ENCODE assay signal across 1 cellular context in genomic region chr11:67791598-67792170, GRCh38.
A peak's percentile ranks its signal among the peaks of the same experiment; 100 is the strongest.
TF ChIP-seq lines count a peak whose summit lies in the region.

No MANE protein-coding gene starts in this region.

TF ChIP-seq in HEK293, 187 proteins besides CTCF, POLR2A, EP300 and RAD21 (continued from another document):
- TF ChIP-seq KLF8 (tag by site-specific recombination; IDR thresholded peaks at IDR 0.05) = peak; percentile 69; the same call in 1 of the 2 replicates
- TF ChIP-seq KLF7 (tag by site-specific recombination; IDR thresholded peaks at IDR 0.05; ENCODE audit: borderline replicate concordance) = 0 out of 2 replicates have a peak, but pooled peaks have one; percentile 61
- 0 out of 2 replicates have a peak, but pooled peaks have one; percentile 71 for TF ChIP-seq KLF17 (tag by site-specific recombination; IDR thresholded peaks at IDR 0.05)
- TF ChIP-seq ZBTB8A (tag by site-specific recombination; IDR thresholded peaks at IDR 0.05) = peak; percentile 49; the same call in 1 of the 2 replicates
- peak; percentile 38; the same call in 1 of the 2 replicates for TF ChIP-seq ZBTB48 (tag by site-specific recombination; IDR thresholded peaks at IDR 0.05)
- TF ChIP-seq PRDM10 (tag by site-specific recombination; IDR thresholded peaks at IDR 0.05) = peak; percentile 18; the same call in 1 of the 2 replicates
TF ChIP-seq in HEK293: peak in this region for 17; not testable (repeated sequence) for 170.
